ENCODE assay signal across 19 cellular contexts in the genomic region with DNA sequence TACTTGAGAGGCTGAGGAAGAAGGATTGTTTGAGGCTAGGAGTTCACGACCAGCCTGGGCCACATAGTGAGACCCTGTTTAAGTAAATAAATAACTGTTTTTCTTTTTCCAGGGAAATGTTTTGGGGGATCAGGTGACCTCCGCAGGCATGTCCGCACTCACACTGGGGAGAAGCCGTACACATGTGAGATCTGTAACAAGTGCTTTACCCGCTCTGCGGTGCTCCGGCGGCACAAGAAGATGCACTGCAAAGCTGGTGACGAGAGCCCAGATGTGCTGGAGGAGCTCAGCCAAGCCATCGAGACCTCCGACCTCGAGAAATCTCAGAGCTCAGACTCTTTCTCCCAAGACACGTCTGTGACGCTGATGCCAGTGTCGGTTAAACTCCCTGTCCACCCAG. TPM values are rescaled to one million over a fixed set of nuclear protein-coding genes. Genes with fewer than 3 reads are reported as not detected.
A peak's percentile ranks its signal among the peaks of the same experiment; 100 is the strongest.
DNase-seq lines count a peak whose midpoint lies in the region; ATAC-seq and TF ChIP-seq lines count a peak whose summit lies in the region.
"Had no signal": no experiment of that assay in that cellular context is flagged by ENCODE, and none has a peak within 500 bp of the region (broad histone marks: within the 10 kb centered on the region; RNA-seq: fewer than 3 reads in every experiment).

No MANE protein-coding gene starts in this region.

- no peak for ATAC-seq in CD8-positive, alpha-beta T cell
- ATAC-seq in upper lobe of right lung: no peak
- ATAC-seq: HCT116 had no signal

- TF ChIP-seq CTCF in CD8-positive, alpha-beta T cell (IDR thresholded peaks at IDR 0.05): no peak
- TF ChIP-seq CTCF in Peyer's patch (IDR thresholded peaks at IDR 0.05) (no peak), upper lobe of right lung (IDR thresholded peaks at IDR 0.05) (no peak), Calu3 (IDR thresholded peaks at IDR 0.05; ENCODE audit: unreplicated experiment) (no peak)

- H3K4me1 Mint-ChIP-seq in CD8-positive, alpha-beta T cell (ENCODE audit: low read depth): no peaks in the 10 kb centered on the region
- H3K4me1 Mint-ChIP-seq in Calu3 (ENCODE audit: low read depth, unreplicated experiment): no peaks in the 10 kb centered on the region

- H3K36me3 ChIP-seq in CD8-positive, alpha-beta T cell (ENCODE audit: insufficient read depth, low read length): peaks cover 17% of the 10 kb centered on the region
- peaks cover 0 to 45% (median 0%) of the 10 kb centered on the region in 3 donors for H3K36me3 ChIP-seq in Peyer's patch
- peaks cover 61% of the 10 kb centered on the region for H3K36me3 ChIP-seq in upper lobe of right lung

- H3K27ac ChIP-seq in CD8-positive, alpha-beta T cell (ENCODE audit: low read depth, low read length): no peak overlapping the region
- no peak overlapping the region for H3K27ac ChIP-seq in Peyer's patch
- H3K27ac ChIP-seq in upper lobe of right lung: no peak overlapping the region

- intact Hi-C loops in CD8-positive, alpha-beta T cell (cut with DNase I, micrococcal nuclease): no loop called here
- intact Hi-C loops in posterior vena cava (cut with DNase I) (no loop called here), upper lobe of right lung (cut with DNase I) (no loop called here), Calu3 (cut with micrococcal nuclease; ENCODE audit: unreplicated experiment) (no loop called here)

- no peak overlapping the region for H3K4me3 ChIP-seq in CD8-positive, alpha-beta T cell (ENCODE audit: low read depth, low read length)
- H3K4me3 ChIP-seq in Peyer's patch (no peak overlapping the region), upper lobe of right lung (no peak overlapping the region)
- H3K4me3 ChIP-seq: K562 had no signal

- no peak for TF ChIP-seq POLR2A in Peyer's patch (IDR thresholded peaks at IDR 0.05)

- H3K27ac Mint-ChIP-seq in CD8-positive, alpha-beta T cell: peak overlapping the region; percentile 32
- H3K27ac Mint-ChIP-seq in Calu3 (ENCODE audit: unreplicated experiment): no peak overlapping the region
- H3K27ac Mint-ChIP-seq: CD4-positive, alpha-beta T cell; HFFc6 had no signal

- H3K27me3 ChIP-seq in CD8-positive, alpha-beta T cell (ENCODE audit: insufficient read depth, low read length): no peaks in the 10 kb centered on the region
- H3K27me3 ChIP-seq in Peyer's patch (no peaks in the 10 kb centered on the region), upper lobe of right lung (no peaks in the 10 kb centered on the region)
- H3K27me3 ChIP-seq: BE2C had no signal

- DNase-seq in CD8-positive, alpha-beta T cell: no peak
- peak in 2 of 3 donors; percentile 14 to 32 for DNase-seq in Peyer's patch
- peak; percentile 56 for DNase-seq in posterior vena cava (ENCODE audit: low spot score)
- peak; percentile 35 for DNase-seq in upper lobe of right lung
- DNase-seq in DMS53 treated with DMSO at 0.1 percent for 48 hours (lab: John Stamatoyannopoulos, UW; ENCODE audit: unreplicated experiment): no peak
- DNase-seq in NCI-H345 (lab: John Stamatoyannopoulos, UW): no peak
- no peak for DNase-seq in Calu3
- DNase-seq: ACHN; BE2C; C1 segment of cervical spinal cord; CD4-positive, alpha-beta T cell; DMS79; GDM1; GOT3; H7; HFFc6; IMR-90 had no signal

- H3K36me3 Mint-ChIP-seq in CD8-positive, alpha-beta T cell: peaks cover 64% of the 10 kb centered on the region
- no peaks in the 10 kb centered on the region for H3K36me3 Mint-ChIP-seq in Calu3 (ENCODE audit: insufficient read depth, unreplicated experiment)

- no peaks in the 10 kb centered on the region for H3K4me1 ChIP-seq in CD8-positive, alpha-beta T cell (ENCODE audit: insufficient read depth, low read length)
- H3K4me1 ChIP-seq in Peyer's patch (no peaks in the 10 kb centered on the region), upper lobe of right lung (no peaks in the 10 kb centered on the region)

- no peaks in the 10 kb centered on the region for H3K9me3 ChIP-seq in CD8-positive, alpha-beta T cell (ENCODE audit: low read length)
- H3K9me3 ChIP-seq in Peyer's patch (no peaks in the 10 kb centered on the region), upper lobe of right lung (no peaks in the 10 kb centered on the region)
- H3K9me3 ChIP-seq: BE2C had no signal

- no peaks in the 10 kb centered on the region for H3K9me3 Mint-ChIP-seq in CD8-positive, alpha-beta T cell
- H3K9me3 Mint-ChIP-seq in Calu3 (ENCODE audit: low read depth, unreplicated experiment): no peaks in the 10 kb centered on the region
- H3K9me3 Mint-ChIP-seq: CD4-positive, alpha-beta T cell; HFFc6 had no signal

- POLR2A ChIA-PET in CD8-positive, alpha-beta T cell (lab: Charles Lee): no interaction called here

- CTCF ChIA-PET in CD8-positive, alpha-beta T cell (lab: Charles Lee): interaction anchor here (1.2 to 1.7 kb wide), 2 partner anchors 15 to 69 kb away, joined by 3 read pairs; no protein-coding TSS in a partner anchor
- CTCF ChIA-PET in Calu3 (lab: Charles Lee): no interaction called here

- BruUV-seq in Calu3 (replicated peaks; lab: Mats Ljungman, UMichigan): no TSS peak

- H3K4me3 Mint-ChIP-seq in CD8-positive, alpha-beta T cell: no peak overlapping the region
- H3K4me3 Mint-ChIP-seq in Calu3 (ENCODE audit: low read depth, unreplicated experiment): no peak overlapping the region
- H3K4me3 Mint-ChIP-seq: CD4-positive, alpha-beta T cell; HFFc6 had no signal

- no peaks in the 10 kb centered on the region for H3K27me3 Mint-ChIP-seq in CD8-positive, alpha-beta T cell (ENCODE audit: low read depth)
- H3K27me3 Mint-ChIP-seq in Calu3 (ENCODE audit: unreplicated experiment): no peaks in the 10 kb centered on the region
- H3K27me3 Mint-ChIP-seq: CD4-positive, alpha-beta T cell had no signal

RNA-seq across cellular contexts. Expression of gene ZBTB49, which starts 30.5 kb away (rescaled TPM):
- total RNA-seq in CD8-positive, alpha-beta T cell: 10 to 100 TPM; 15.9 to 21.1 TPM
- total RNA-seq in Peyer's patch (10 to 100 TPM in 2 of 4 donors, 1 to 10 TPM in 2; 3.3 to 17.0 (median 11.7) TPM), posterior vena cava (1 to 10 TPM; 4.8 to 8.7 TPM), upper lobe of right lung (5.6 TPM), Calu3 (2022) (3.3 and 5.9 TPM in 2 replicates)

RNA-seq across cellular contexts. Expression of gene LYAR, which starts 30.6 kb away (rescaled TPM):
- total RNA-seq in CD8-positive, alpha-beta T cell: 10 to 100 TPM; 57.8 to 59.0 TPM
- 1 to 10 TPM; 2.8 to 6.3 (median 4.4) TPM for total RNA-seq in Peyer's patch
- total RNA-seq in posterior vena cava: 10 to 100 TPM in 1 of 2 donors, 1 to 10 TPM in 1; 8.4 to 14.1 TPM
- total RNA-seq in upper lobe of right lung: 13.3 TPM
- 19.1 and 19.8 TPM in 2 replicates for total RNA-seq in Calu3 (2022)

Comparison
In these comparisons a context has a peak if more than half of its experiments do, and no peak if none do; other contexts are left out.
1. DNase-seq: peak in Peyer's patch (2 of 3), posterior vena cava (single experiment) and upper lobe of right lung (single experiment); none in CD8-positive, alpha-beta T cell (0 of 7), DMS53 treated with DMSO at 0.1 percent for 48 hours (single experiment), NCI-H345 (single experiment) and Calu3 (single experiment).